In genomic region chr17:80901319-80901718, GRCh38 we compare ENCODE assay signal across 11 cellular contexts.
DNase-seq lines count a peak whose midpoint lies in the region; ATAC-seq and TF ChIP-seq lines count a peak whose summit lies in the region.
"Had no signal": no experiment of that assay in that cellular context is flagged by ENCODE, and none has a peak within 500 bp of the region (broad histone marks: within the 10 kb centered on the region; RNA-seq: fewer than 3 reads in every experiment).

No MANE protein-coding gene starts in this region.

- H3K27ac Mint-ChIP-seq in activated naive CD8-positive, alpha-beta T cell treated with anti-CD3 and anti-CD28 coated beads, Interleukin-2, amount 50 U/mL, for 24 hours, result peak overlapping the region; percentile 80

- no peak for TF ChIP-seq CTCF in GM12865 (IDR thresholded peaks at IDR 0.05; ENCODE audit: insufficient read depth, low read depth, low read length, missing control alignments)

- peak; percentile 47 for ATAC-seq in activated naive CD8-positive, alpha-beta T cell treated with anti-CD3 and anti-CD28 coated beads, Interleukin-2, amount 50 U/mL, for 24 hours
- no peak for ATAC-seq in HG03469 (IDR thresholded peaks at IDR 0.05; ENCODE audit: unreplicated experiment)
- no peak for ATAC-seq in sciatic nerve
- ATAC-seq in GM21737 (IDR thresholded peaks at IDR 0.05; ENCODE audit: unreplicated experiment), result no peak
- ATAC-seq: psoas muscle had no signal

- peak; percentile 77 for DNase-seq in GM12865 (ENCODE audit: low read depth)
- DNase-seq in HPDE6-E6E7 (ENCODE audit: extremely low spot score), result peak; percentile 81
- no peak for DNase-seq in activated naive CD8-positive, alpha-beta T cell treated with anti-CD3 and anti-CD28 coated beads, Interleukin-2, amount 50 U/mL, for 24 hours
- DNase-seq in lung microvascular endothelial cell (ENCODE audit: low read depth in 2 of 2), result peak; percentile 60 to 67
- no peak for DNase-seq in sciatic nerve (ENCODE audit: low spot score)
- no peak for DNase-seq in activated CD4-positive, CD25-positive, alpha-beta regulatory T cell treated with anti-CD3 and anti-CD28 coated beads, Interleukin-2, amount 50 U/mL, for 72 hours
- DNase-seq: cortex of kidney, glutamatergic neuron, psoas muscle had no signal

- peaks cover 37% of the 10 kb centered on the region for H3K36me3 Mint-ChIP-seq in activated naive CD8-positive, alpha-beta T cell treated with anti-CD3 and anti-CD28 coated beads, Interleukin-2, amount 50 U/mL, for 24 hours (ENCODE audit: low read depth)

- H3K4me3 Mint-ChIP-seq in activated naive CD8-positive, alpha-beta T cell treated with anti-CD3 and anti-CD28 coated beads, Interleukin-2, amount 50 U/mL, for 24 hours, result no peak overlapping the region

- no peaks in the 10 kb centered on the region for H3K9me3 Mint-ChIP-seq in activated naive CD8-positive, alpha-beta T cell treated with anti-CD3 and anti-CD28 coated beads, Interleukin-2, amount 50 U/mL, for 24 hours

- H3K4me3 ChIP-seq in GM12865 (ENCODE audit: low read depth, low read length), result peak overlapping the region; percentile 3
- H3K4me3 ChIP-seq: psoas muscle had no signal

- intact Hi-C loops in sciatic nerve (cut with DNase I), result no loop called here

- H3K4me1 Mint-ChIP-seq in activated naive CD8-positive, alpha-beta T cell treated with anti-CD3 and anti-CD28 coated beads, Interleukin-2, amount 50 U/mL, for 24 hours, result peaks cover 53% of the 10 kb centered on the region

- no peaks in the 10 kb centered on the region for H3K27me3 Mint-ChIP-seq in activated naive CD8-positive, alpha-beta T cell treated with anti-CD3 and anti-CD28 coated beads, Interleukin-2, amount 50 U/mL, for 24 hours

Comparison
In these comparisons a context has a peak if more than half of its experiments do, and no peak if none do; other contexts are left out.
1. DNase-seq: peak in GM12865 (single experiment), HPDE6-E6E7 (single experiment) and lung microvascular endothelial cell (2 of 2); none in activated naive CD8-positive, alpha-beta T cell treated with anti-CD3 and anti-CD28 coated beads, Interleukin-2, amount 50 U/mL, for 24 hours (single experiment), sciatic nerve (single experiment) and activated CD4-positive, CD25-positive, alpha-beta regulatory T cell treated with anti-CD3 and anti-CD28 coated beads, Interleukin-2, amount 50 U/mL, for 72 hours (single experiment).